8 cellular contexts compared by ENCODE assay signal in genomic region chr11:68956142-68956541, GRCh38. TPM values are rescaled to one million over a fixed set of nuclear protein-coding genes. Genes with fewer than 3 reads are reported as not detected.
DNase-seq lines count a peak whose midpoint lies in the region; ATAC-seq and TF ChIP-seq lines count a peak whose summit lies in the region.

No MANE protein-coding gene starts in this region.

- WGBS in stomach, 5 donors = 4 to 27% (median 12%) methylated on average over 4 to 12 of the region's 12 CpGs

- no peaks in the 10 kb centered on the region for H3K9me3 Mint-ChIP-seq in HFFc6
- H3K9me3 Mint-ChIP-seq in activated naive CD4-positive, alpha-beta T cell treated with anti-CD3 and anti-CD28 coated beads, Interleukin-2, amount 10 ng/mL, durations not matched to agents 7 days and 5 days = no peaks in the 10 kb centered on the region

- ATAC-seq in mucosa of descending colon (peak; percentile 47), GM18867 (IDR thresholded peaks at IDR 0.05; ENCODE audit: unreplicated experiment) (no peak)

- TF ChIP-seq EP300 in stomach (IDR thresholded peaks at IDR 0.05) = no peak

- H3K27me3 ChIP-seq in stomach = no peaks in the 10 kb centered on the region
- H3K27me3 ChIP-seq in uterus = no peaks in the 10 kb centered on the region

- peaks cover 8% of the 10 kb centered on the region for H3K4me1 Mint-ChIP-seq in HFFc6 (ENCODE audit: low read depth)
- H3K4me1 Mint-ChIP-seq in activated naive CD4-positive, alpha-beta T cell treated with anti-CD3 and anti-CD28 coated beads, Interleukin-2, amount 10 ng/mL, durations not matched to agents 7 days and 5 days = peaks cover 4% of the 10 kb centered on the region

- H3K4me3 Mint-ChIP-seq in HFFc6 = no peak overlapping the region
- no peak overlapping the region for H3K4me3 Mint-ChIP-seq in activated naive CD4-positive, alpha-beta T cell treated with anti-CD3 and anti-CD28 coated beads, Interleukin-2, amount 10 ng/mL, durations not matched to agents 7 days and 5 days

- DNase-seq in CMK (ENCODE audit: low read depth) = peak; percentile 32
- no peak for DNase-seq in HFFc6
- peak; percentile 28 for DNase-seq in activated naive CD4-positive, alpha-beta T cell treated with anti-CD3 and anti-CD28 coated beads, Interleukin-2, amount 10 ng/mL, durations not matched to agents 7 days and 5 days
- DNase-seq in mucosa of descending colon = peak in 1 of 3 donors; percentile 46
- DNase-seq in NCI-H187 treated with DMSO at 0.1 percent for 48 hours (lab: John Stamatoyannopoulos, UW) = no peak
- DNase-seq in stomach = no peak
- DNase-seq in uterus = no peak

- CTCF ChIA-PET in activated naive CD4-positive, alpha-beta T cell treated with anti-CD3 and anti-CD28 coated beads, Interleukin-2, amount 10 ng/mL, durations not matched to agents 7 days and 5 days (lab: Charles Lee) = interaction anchor here (2.2 kb wide), 1 partner anchor 132 kb away, joined by 4 read pairs; no protein-coding TSS in a partner anchor

- H3K36me3 ChIP-seq in mucosa of descending colon (ENCODE audit: low read depth) (no peaks in the 10 kb centered on the region), stomach (no peaks in the 10 kb centered on the region), uterus (no peaks in the 10 kb centered on the region)

- H3K27ac ChIP-seq in stomach = peak overlapping the region in 1 of 5 donors; percentile 77
- peak overlapping the region in 1 of 2 donors; percentile 7 for H3K27ac ChIP-seq in uterus

- no peak overlapping the region for H3K4me3 ChIP-seq in mucosa of descending colon
- H3K4me3 ChIP-seq in stomach = no peak overlapping the region
- H3K4me3 ChIP-seq in uterus = no peak overlapping the region

- no peaks in the 10 kb centered on the region for H3K9me3 ChIP-seq in mucosa of descending colon
- no peaks in the 10 kb centered on the region for H3K9me3 ChIP-seq in stomach
- no peaks in the 10 kb centered on the region for H3K9me3 ChIP-seq in uterus

- no peak for TF ChIP-seq POLR2A in stomach (IDR thresholded peaks at IDR 0.05)
- TF ChIP-seq POLR2A in uterus (IDR thresholded peaks at IDR 0.05) = no peak

- H3K4me1 ChIP-seq in mucosa of descending colon (ENCODE audit: low read depth) (peaks cover 11% of the 10 kb centered on the region), stomach (peaks cover 8 to 20% (median 13%) of the 10 kb centered on the region in 4 donors), uterus (peaks cover 0 to 3% of the 10 kb centered on the region in 2 donors)

- no peaks in the 10 kb centered on the region for H3K36me3 Mint-ChIP-seq in HFFc6 (ENCODE audit: low read depth)
- H3K36me3 Mint-ChIP-seq in activated naive CD4-positive, alpha-beta T cell treated with anti-CD3 and anti-CD28 coated beads, Interleukin-2, amount 10 ng/mL, durations not matched to agents 7 days and 5 days = no peaks in the 10 kb centered on the region

- H3K27ac Mint-ChIP-seq in HFFc6 = no peak overlapping the region
- no peak overlapping the region for H3K27ac Mint-ChIP-seq in activated naive CD4-positive, alpha-beta T cell treated with anti-CD3 and anti-CD28 coated beads, Interleukin-2, amount 10 ng/mL, durations not matched to agents 7 days and 5 days

- intact Hi-C loops in mucosa of descending colon (cut with DNase I, micrococcal nuclease) (no loop called here), stomach (cut with DNase I; ENCODE audit: low total_unique reads) (no loop called here), uterus (cut with DNase I; ENCODE audit: low total_unique reads) (no loop called here)

- H3K27me3 Mint-ChIP-seq in HFFc6 (ENCODE audit: insufficient read depth) = peaks cover 3% of the 10 kb centered on the region
- peaks cover 24% of the 10 kb centered on the region for H3K27me3 Mint-ChIP-seq in activated naive CD4-positive, alpha-beta T cell treated with anti-CD3 and anti-CD28 coated beads, Interleukin-2, amount 10 ng/mL, durations not matched to agents 7 days and 5 days

- TF ChIP-seq CTCF in HFFc6 (IDR thresholded peaks at IDR 0.05) = peak; percentile 55
- no peak for TF ChIP-seq CTCF in mucosa of descending colon (IDR thresholded peaks at IDR 0.05)
- no peak for TF ChIP-seq CTCF in stomach (IDR thresholded peaks at IDR 0.05)
- TF ChIP-seq CTCF in uterus (IDR thresholded peaks at IDR 0.05) = no peak

RNA-seq across cellular contexts. Expression of gene MRGPRD, which starts 24.6 kb away (rescaled TPM):
- not detected for total RNA-seq in HFFc6 (2021; fragmentation: NEBNext Ultra II Directional; extraction: Animal tissue kit (Norgen Biotek cat#: 25700))
- total RNA-seq in mucosa of descending colon = under 1 TPM in 1 of 3 donors, not detected in 2; 0.41 TPM
- under 1 TPM in 1 of 5 donors, not detected in 4; 0.92 TPM for total RNA-seq in stomach
- polyA plus RNA-seq in stomach = not detected
- total RNA-seq in uterus = under 1 TPM in 1 of 4 donors, not detected in 3; 0.41 TPM

RNA-seq across cellular contexts. Expression of gene IGHMBP2, which starts 52.5 kb away (rescaled TPM):
- total RNA-seq in HFFc6 (2021; fragmentation: NEBNext Ultra II Directional; extraction: Animal tissue kit (Norgen Biotek cat#: 25700)) = 10 to 100 TPM; 11.9 to 15.4 (median 14.1) TPM
- total RNA-seq in mucosa of descending colon = 10 to 100 TPM; 19.7 to 44.7 (median 25.8) TPM
- total RNA-seq in stomach = 100 to 1,000 TPM in 1 of 5 donors, 10 to 100 TPM in 3, 1 to 10 TPM in 1; 8.8 to 133 (median 25.6) TPM
- polyA plus RNA-seq in stomach = 10 to 100 TPM in 2 of 3 donors, 1 to 10 TPM in 1; 9.2 to 14.2 (median 11.3) TPM
- total RNA-seq in uterus = 10 to 100 TPM in 3 of 4 donors, under 1 TPM in 1; 0.88 to 38.5 (median 19.9) TPM

RNA-seq across cellular contexts. Expression of gene MRPL21, which starts 52.5 kb away (rescaled TPM):
- 10 to 100 TPM; 60.8 to 69.9 (median 63.9) TPM for total RNA-seq in HFFc6 (2021; fragmentation: NEBNext Ultra II Directional; extraction: Animal tissue kit (Norgen Biotek cat#: 25700))
- total RNA-seq in mucosa of descending colon (10 to 100 TPM; 49.2 to 78.4 (median 72.6) TPM), stomach (100 to 1,000 TPM in 2 of 5 donors, 10 to 100 TPM in 3; 30.6 to 185 (median 56.7) TPM), uterus (10 to 100 TPM; 29.2 to 52.7 (median 36.9) TPM)
- polyA plus RNA-seq in stomach = 100 to 1,000 TPM in 1 of 3 donors, 10 to 100 TPM in 2; 92.1 to 112 (median 93.1) TPM

RNA-seq across cellular contexts. Expression of gene MRGPRF, which starts 56.9 kb away (rescaled TPM):
- 10 to 100 TPM; 51.4 to 74.9 (median 63.9) TPM for total RNA-seq in HFFc6 (2021; fragmentation: NEBNext Ultra II Directional; extraction: Animal tissue kit (Norgen Biotek cat#: 25700))
- 100 to 1,000 TPM in 1 of 3 donors, 10 to 100 TPM in 1, 1 to 10 TPM in 1; 4.7 to 117 (median 14.2) TPM for total RNA-seq in mucosa of descending colon
- 100 to 1,000 TPM in 1 of 5 donors, 10 to 100 TPM in 4; 16.2 to 123 (median 83.9) TPM for total RNA-seq in stomach
- 10 to 100 TPM in 1 of 3 donors, 1 to 10 TPM in 2; 6.7 to 23.4 (median 7.8) TPM for polyA plus RNA-seq in stomach
- 100 to 1,000 TPM in 1 of 4 donors, 10 to 100 TPM in 3; 52.6 to 173 (median 75.0) TPM for total RNA-seq in uterus

Comparison
In these comparisons a context has a peak if more than half of its experiments do, and no peak if none do; other contexts are left out.
1. DNase-seq: peak in CMK (single experiment) and activated naive CD4-positive, alpha-beta T cell treated with anti-CD3 and anti-CD28 coated beads, Interleukin-2, amount 10 ng/mL, durations not matched to agents 7 days and 5 days (single experiment); none in HFFc6 (single experiment), NCI-H187 treated with DMSO at 0.1 percent for 48 hours (single experiment), stomach (single experiment) and uterus (0 of 2).